Comparison of ENCODE assay signal across 2 cellular contexts in genomic region chr22:30828187-30829155, GRCh38.
TF ChIP-seq lines count a peak whose summit lies in the region.

No MANE protein-coding gene starts in this region.

TF ChIP-seq in A549, 52 proteins besides CTCF, POLR2A, EP300 and RAD21:
- TF ChIP-seq TP53 (CRISPR knock-in tag; IDR thresholded peaks at IDR 0.05) (no peak), EHF (CRISPR knock-in tag; IDR thresholded peaks at IDR 0.05) (no peak), USF2 (IDR thresholded peaks at IDR 0.05) (no peak), ELK1 (IDR thresholded peaks at IDR 0.05; ENCODE audit: low read depth, low read length) (no peak), POLR2AphosphoS2 (conservative IDR thresholded peaks at IDR 0.05; ENCODE audit: low read length) (no peak), ATOH8 (CRISPR knock-in tag; IDR thresholded peaks at IDR 0.05; ENCODE audit: low read depth) (no peak), NR3C1 (IDR thresholded peaks at IDR 0.05) (no peak), HDAC2 (IDR thresholded peaks at IDR 0.05) (no peak)

TF ChIP-seq in H1, 55 proteins besides CTCF, POLR2A, EP300 and RAD21:
- TF ChIP-seq USF2 (IDR thresholded peaks at IDR 0.05; ENCODE audit: low read length) (no peak), SRF (IDR thresholded peaks at IDR 0.05; ENCODE audit: low read depth, low read length) (no peak), SP2 (IDR thresholded peaks at IDR 0.05; ENCODE audit: low read length) (no peak), TBP (IDR thresholded peaks at IDR 0.05; ENCODE audit: low read depth, low read length) (no peak), TAF7 (optimal IDR thresholded peaks at IDR 0.05; ENCODE audit: borderline replicate concordance, low read depth, low read length) (no peak), MAX (IDR thresholded peaks at IDR 0.05) (no peak), EZH2 (IDR thresholded peaks at IDR 0.05; ENCODE audit: low read depth, low read length, severe bottlenecking) (no peak), CBX8 (IDR thresholded peaks at IDR 0.05; ENCODE audit: borderline replicate concordance, low read depth, low read length) (no peak), FOSL1 (IDR thresholded peaks at IDR 0.05; ENCODE audit: insufficient read depth, low read depth, low read length) (no peak), CHD7 (IDR thresholded peaks at IDR 0.05; ENCODE audit: insufficient replicate concordance, low read length) (no peak), ASH2L (IDR thresholded peaks at IDR 0.05; ENCODE audit: low read length) (no peak), KDM5A (IDR thresholded peaks at IDR 0.05; ENCODE audit: low read length) (no peak), CREB1 (IDR thresholded peaks at IDR 0.05) (no peak), BRCA1 (IDR thresholded peaks at IDR 0.05; ENCODE audit: low read depth, low read length) (no peak), SUZ12 (IDR thresholded peaks at IDR 0.05; ENCODE audit: low read length) (no peak), TEAD4 (IDR thresholded peaks at IDR 0.05; ENCODE audit: low read depth, low read length) (no peak), GTF2F1 (IDR thresholded peaks at IDR 0.05; ENCODE audit: borderline replicate concordance, low read depth, low read length) (no peak)
